In the genomic region with DNA sequence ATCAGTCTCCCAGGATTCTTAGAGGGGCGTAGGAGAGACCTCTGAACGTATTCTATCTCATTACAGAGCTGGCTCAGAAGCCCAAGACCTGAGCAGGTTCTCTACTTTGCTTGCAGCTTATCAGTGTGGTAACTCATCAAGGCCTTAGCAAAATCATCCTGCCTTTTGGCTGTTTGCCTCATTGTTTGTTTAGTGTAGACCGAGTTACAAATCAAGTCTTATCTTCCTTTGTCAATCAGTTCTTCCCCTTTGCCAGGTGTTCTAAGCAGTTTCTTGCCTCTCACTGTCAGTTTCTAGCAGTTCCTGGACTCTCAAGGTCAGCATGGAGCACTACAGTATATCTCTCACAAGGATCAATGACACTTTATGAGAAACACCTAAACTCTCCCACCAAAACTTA, we compare ENCODE assay signal across 13 cellular contexts.
"Had no signal": no experiment of that assay in that cellular context is flagged by ENCODE, and none has a peak within 500 bp of the region (broad histone marks: within the 10 kb centered on the region; RNA-seq: fewer than 3 reads in every experiment).

No MANE protein-coding gene starts in this region.

- DNase-seq: activated CD4-positive, alpha-beta T cell treated with anti-CD3 and anti-CD28 coated beads, Interleukin-2, amount 50 U/mL, for 4 hours; activated gamma-delta T cell; dermis blood vessel endothelial cell; effector memory CD8-positive, alpha-beta T cell; esophagus squamous epithelium; naive B cell; stimulated activated CD4-positive, alpha-beta T cell treated with anti-CD3 and anti-CD28 coated beads, Interleukin-12 subunit alpha, Interleukin-12 subunit beta, amount 100 ng/mL, for 4 hours; stimulated activated CD4-positive, alpha-beta T cell treated with anti-CD3 and anti-CD28 coated beads, Interleukin-1b, Interleukin-23, amount 100 ng/mL, for 48 hours; stimulated activated naive CD4-positive, alpha-beta T cell treated with Interleukin-2 at 50 U/mL for 16 hours; thyroid gland had no signal

- FAIRE-seq: islet of Langerhans had no signal

- H3K4me1 ChIP-seq: adrenal gland, esophagus squamous epithelium, thyroid gland had no signal

- ATAC-seq: activated naive CD4-positive, alpha-beta T cell treated with anti-CD3 and anti-CD28 coated beads, Interleukin-2, amount 50 U/mL, for 72 hours; effector memory CD8-positive, alpha-beta T cell had no signal

- H3K4me3 ChIP-seq: adrenal gland, esophagus squamous epithelium, thyroid gland had no signal

- H3K27ac ChIP-seq: adrenal gland, esophagus squamous epithelium, thyroid gland had no signal

- H3K9me3 ChIP-seq: adrenal gland, esophagus squamous epithelium, thyroid gland had no signal
